In the genomic region with DNA sequence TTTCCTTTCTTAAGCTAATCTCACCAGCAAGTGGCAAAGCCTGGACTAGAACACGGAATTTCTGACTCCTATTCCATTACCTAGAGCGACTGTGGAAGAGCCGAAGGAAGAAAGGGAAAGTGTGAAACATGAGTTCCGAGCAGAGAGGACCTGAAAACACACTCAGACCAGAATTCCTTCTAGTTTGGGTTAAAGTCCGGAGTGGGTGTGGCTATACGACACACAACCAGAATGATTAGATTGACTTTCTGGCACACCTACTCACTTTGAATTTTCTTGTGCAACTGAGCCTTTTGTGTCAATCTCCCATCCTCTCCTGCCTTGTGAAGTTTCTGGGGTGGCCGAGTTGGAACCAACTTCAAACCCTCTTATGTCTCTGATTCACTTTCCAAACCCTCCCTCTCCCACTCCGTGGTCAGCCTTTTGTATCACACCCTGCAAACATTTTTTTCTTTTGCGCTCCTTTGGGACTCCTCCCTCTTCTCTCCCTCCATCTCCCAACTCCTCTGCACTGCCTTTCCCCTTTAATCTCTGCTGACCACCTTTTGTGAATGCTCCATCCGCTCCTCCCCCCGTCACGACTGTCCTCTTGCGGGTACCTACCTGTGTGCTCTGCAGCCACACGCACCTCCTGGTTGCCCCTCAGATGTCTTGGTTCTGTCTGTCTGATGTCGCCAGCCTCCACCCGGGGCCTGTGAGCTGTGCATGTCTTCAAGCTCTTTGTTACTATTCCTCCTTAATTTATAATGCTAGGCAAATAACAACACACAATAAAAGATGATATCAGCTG, we compare ENCODE assay signal across 9 cellular contexts.
DNase-seq lines count a peak whose midpoint lies in the region; ATAC-seq and TF ChIP-seq lines count a peak whose summit lies in the region.
"Had no signal": no experiment of that assay in that cellular context is flagged by ENCODE, and none has a peak within 500 bp of the region (broad histone marks: within the 10 kb centered on the region; RNA-seq: fewer than 3 reads in every experiment).

No MANE protein-coding gene starts in this region.

- H3K4me1 Mint-ChIP-seq in WTC11 (peaks cover 6% of the 10 kb centered on the region), T-helper 17 cell (peaks cover 4% of the 10 kb centered on the region)
- H3K4me1 Mint-ChIP-seq: activated naive CD4-positive, alpha-beta T cell treated with anti-CD3 and anti-CD28 coated beads, Interleukin-2, amount 50 U/mL, for 24 hours had no signal

- peak overlapping the region; percentile 39 for H3K4me3 Mint-ChIP-seq in WTC11
- no peak overlapping the region for H3K4me3 Mint-ChIP-seq in T-helper 17 cell
- H3K4me3 Mint-ChIP-seq: activated naive CD4-positive, alpha-beta T cell treated with anti-CD3 and anti-CD28 coated beads, Interleukin-2, amount 50 U/mL, for 24 hours had no signal

- POLR2A ChIA-PET in WTC11 (lab: Charles Lee), result no interaction called here

- H3K4me1 ChIP-seq in right atrium auricular region, result peaks cover 0 to 13% of the 10 kb centered on the region in 2 donors

- no peaks in the 10 kb centered on the region; the same call in 1 of the 2 replicates for H3K9me3 Mint-ChIP-seq in WTC11
- H3K9me3 Mint-ChIP-seq: activated naive CD4-positive, alpha-beta T cell treated with anti-CD3 and anti-CD28 coated beads, Interleukin-2, amount 50 U/mL, for 24 hours had no signal

- H3K36me3 Mint-ChIP-seq in WTC11 (no peaks in the 10 kb centered on the region), T-helper 17 cell (ENCODE audit: low read depth) (no peaks in the 10 kb centered on the region)
- H3K36me3 Mint-ChIP-seq: activated naive CD4-positive, alpha-beta T cell treated with anti-CD3 and anti-CD28 coated beads, Interleukin-2, amount 50 U/mL, for 24 hours had no signal

- peak overlapping the region; percentile 63 to 68 for H3K27ac ChIP-seq in right atrium auricular region

- CTCF ChIA-PET in WTC11 (lab: Charles Lee), result interaction anchor here (0.5 to 3.5 kb wide), 19 partner anchors 8 to 1540 kb away, joined by 3 to 31 read pairs (median 4); no protein-coding TSS in a partner anchor

- TF ChIP-seq CTCF in WTC11 (IDR thresholded peaks at IDR 0.05), result no peak
- TF ChIP-seq CTCF in right atrium auricular region (IDR thresholded peaks at IDR 0.05), result no peak

- no peaks in the 10 kb centered on the region for H3K27me3 ChIP-seq in right atrium auricular region

- H3K27me3 Mint-ChIP-seq in WTC11 (ENCODE audit: low read depth) (no peaks in the 10 kb centered on the region), T-helper 17 cell (peaks cover 53% of the 10 kb centered on the region)

- no peaks in the 10 kb centered on the region for H3K9me3 ChIP-seq in right atrium auricular region
- H3K9me3 ChIP-seq in T-helper 17 cell (ENCODE audit: control insufficient read depth, low read length, poor library complexity, severe bottlenecking), result no peaks in the 10 kb centered on the region

- ATAC-seq in GM19395 (IDR thresholded peaks at IDR 0.05; ENCODE audit: unreplicated experiment) (peak; percentile 32), WTC11 (peak; percentile 70), T-helper 17 cell (no peak)

- H3K36me3 ChIP-seq in right atrium auricular region, result no peaks in the 10 kb centered on the region

- H3K4me3 ChIP-seq in right atrium auricular region, result peak overlapping the region; percentile 22 to 31
- peak overlapping the region; percentile 56 for H3K4me3 ChIP-seq in skeletal muscle cell (ENCODE audit: low read depth, low read length)

- no peak overlapping the region for H3K27ac Mint-ChIP-seq in WTC11
- H3K27ac Mint-ChIP-seq in T-helper 17 cell, result no peak overlapping the region
- H3K27ac Mint-ChIP-seq: activated naive CD4-positive, alpha-beta T cell treated with anti-CD3 and anti-CD28 coated beads, Interleukin-2, amount 50 U/mL, for 24 hours had no signal

- DNase-seq in WTC11 (ENCODE audit: low spot score) (peak; percentile 12), right atrium auricular region (ENCODE audit: low spot score) (no peak), skeletal muscle cell (ENCODE audit: low read depth) (peak; percentile 62), T-helper 17 cell (no peak), NCI-H82 treated with DMSO at 0.1 percent for 48 hours (lab: John Stamatoyannopoulos, UW; ENCODE audit: unreplicated experiment) (no peak), SHP77 (lab: John Stamatoyannopoulos, UW) (no peak), GDM1 (lab: John Stamatoyannopoulos, UW) (no peak)

TF ChIP-seq in WTC11, 78 proteins besides CTCF, POLR2A, EP300 and RAD21:
- no peak for TF ChIP-seq FOXJ3 (CRISPR knock-in tag; IDR thresholded peaks at IDR 0.05; ENCODE audit: borderline replicate concordance)
- TF ChIP-seq PRDM15 (CRISPR knock-in tag; IDR thresholded peaks at IDR 0.05), result peak; percentile 16; the same call in 1 of the 2 replicates
- no peak for TF ChIP-seq RORB (CRISPR knock-in tag; IDR thresholded peaks at IDR 0.05)

Comparison
In these comparisons a context has a peak if more than half of its experiments do, and no peak if none do; other contexts are left out.
1. DNase-seq: peak in WTC11 (single experiment) and skeletal muscle cell (single experiment); none in right atrium auricular region (single experiment), T-helper 17 cell (0 of 3), NCI-H82 treated with DMSO at 0.1 percent for 48 hours (single experiment), SHP77 (0 of 2) and GDM1 (single experiment).